Comparison of ENCODE assay signal across 10 cellular contexts in the genomic region with DNA sequence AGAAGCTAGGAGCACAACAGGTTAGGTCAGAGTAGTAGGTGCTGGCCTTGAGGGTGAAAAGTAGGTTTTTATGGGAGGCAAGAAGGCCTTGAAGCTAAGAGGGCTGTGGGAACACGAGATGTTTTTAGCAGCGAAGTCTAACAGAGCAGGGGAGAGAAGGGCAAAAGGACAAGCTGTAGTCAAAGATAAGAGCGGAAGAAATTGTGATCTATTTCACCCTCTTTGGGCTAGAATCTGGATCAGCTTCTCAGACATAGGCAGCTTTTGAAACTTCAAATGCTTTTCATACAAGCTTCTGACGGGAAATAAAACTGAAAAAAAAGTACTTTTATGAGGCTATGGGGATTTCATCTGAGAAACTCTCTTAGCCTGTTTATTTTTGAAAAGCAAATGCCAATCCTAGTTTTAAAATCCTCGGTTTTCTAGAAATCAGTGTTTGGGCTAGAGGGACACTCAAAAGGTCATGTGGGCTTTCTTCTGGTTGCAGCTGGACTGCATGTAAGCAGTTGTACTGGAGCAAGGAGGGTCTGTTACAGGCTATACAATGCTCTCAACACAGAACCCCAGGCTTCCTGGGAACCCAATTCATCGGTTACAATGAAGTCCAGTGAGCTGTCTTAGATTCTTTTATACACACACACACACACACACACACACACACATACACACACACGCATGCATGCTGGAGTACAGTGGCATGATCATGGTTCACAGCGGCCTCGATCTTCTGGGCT.
A peak's percentile ranks its signal among the peaks of the same experiment; 100 is the strongest.
DNase-seq lines count a peak whose midpoint lies in the region; ATAC-seq lines count a peak whose summit lies in the region.
"Had no signal": no experiment of that assay in that cellular context is flagged by ENCODE, and none has a peak within 500 bp of the region (broad histone marks: within the 10 kb centered on the region; RNA-seq: fewer than 3 reads in every experiment).

No MANE protein-coding gene starts in this region.

- H3K18ac ChIP-seq in mesenchymal stem cell (ENCODE audit: low read depth in 1 of 2, low read length in 2 of 2), result peak overlapping the region; percentile 79 to 99

- H3K36me3 Mint-ChIP-seq in activated T-cell treated with anti-CD3 and anti-CD28 coated beads, Interleukin-2, amount 50 U/mL, for 4 hours (ENCODE audit: insufficient read depth), result peaks cover 17% of the 10 kb centered on the region
- peaks cover 45% of the 10 kb centered on the region for H3K36me3 Mint-ChIP-seq in activated naive CD8-positive, alpha-beta T cell treated with anti-CD3 and anti-CD28 coated beads, Interleukin-2, amount 50 U/mL, for 24 hours (ENCODE audit: low read depth)

- peak overlapping the region; percentile 86 for H2BK120ac ChIP-seq in mesenchymal stem cell (ENCODE audit: low read depth, low read length)

- peaks cover 38% of the 10 kb centered on the region for H3K4me1 ChIP-seq in mesenchymal stem cell (ENCODE audit: control insufficient read depth, insufficient read depth, low read depth, low read length)

- no peak overlapping the region for H2AFZ ChIP-seq in mesenchymal stem cell (ENCODE audit: low read depth, low read length)

- peak overlapping the region; percentile 2 for H3K4me3 Mint-ChIP-seq in activated T-cell treated with anti-CD3 and anti-CD28 coated beads, Interleukin-2, amount 50 U/mL, for 4 hours
- H3K4me3 Mint-ChIP-seq in activated naive CD8-positive, alpha-beta T cell treated with anti-CD3 and anti-CD28 coated beads, Interleukin-2, amount 50 U/mL, for 24 hours, result no peak overlapping the region

- peak overlapping the region; percentile 57 for H2AK5ac ChIP-seq in mesenchymal stem cell (ENCODE audit: low read length, severe bottlenecking)

- 68% methylated on average over 8 of the region's 9 CpGs for WGBS in mesenchymal stem cell

- peak overlapping the region; percentile 86 to 93 for H3K4ac ChIP-seq in mesenchymal stem cell (ENCODE audit: low read depth in 1 of 2, low read length in 2 of 2)

- peak overlapping the region in 1 of 2 experiments; percentile 80 for H3K14ac ChIP-seq in mesenchymal stem cell (ENCODE audit: low read length in 2 of 2)

- no peak for ATAC-seq in activated T-cell treated with anti-CD3 and anti-CD28 coated beads, Interleukin-2, amount 50 U/mL, for 4 hours
- ATAC-seq in activated naive CD8-positive, alpha-beta T cell treated with anti-CD3 and anti-CD28 coated beads, Interleukin-2, amount 50 U/mL, for 24 hours, result no peak
- ATAC-seq in sciatic nerve, result no peak

- no peak overlapping the region for H3K4me3 ChIP-seq in mesenchymal stem cell (ENCODE audit: insufficient read depth in 1 of 2, low read depth in 1 of 2, low read length in 2 of 2)

- peak overlapping the region; percentile 80 for H3K27ac Mint-ChIP-seq in activated naive CD8-positive, alpha-beta T cell treated with anti-CD3 and anti-CD28 coated beads, Interleukin-2, amount 50 U/mL, for 24 hours

- H3K36me3 ChIP-seq in mesenchymal stem cell (ENCODE audit: control insufficient read depth in 1 of 2, insufficient read depth in 2 of 2, low read depth in 1 of 2, low read length in 2 of 2), result peaks cover 31 to 34% of the 10 kb centered on the region in 2 experiments

- peak overlapping the region; percentile 21 for H4K8ac ChIP-seq in mesenchymal stem cell (ENCODE audit: low read length)

- no peaks in the 10 kb centered on the region for H3K27me3 Mint-ChIP-seq in activated T-cell treated with anti-CD3 and anti-CD28 coated beads, Interleukin-2, amount 50 U/mL, for 4 hours (ENCODE audit: low read depth)
- peaks cover 2% of the 10 kb centered on the region for H3K27me3 Mint-ChIP-seq in activated naive CD8-positive, alpha-beta T cell treated with anti-CD3 and anti-CD28 coated beads, Interleukin-2, amount 50 U/mL, for 24 hours

- peaks cover 29% of the 10 kb centered on the region for H3K79me1 ChIP-seq in mesenchymal stem cell (replicated peaks; ENCODE audit: low read length, poor library complexity, severe bottlenecking)

- no peak overlapping the region for H3K27ac ChIP-seq in mesenchymal stem cell (ENCODE audit: low read length, poor library complexity, severe bottlenecking)
- H3K27ac ChIP-seq in temporal lobe (ENCODE audit: low read depth, low read length), result peak overlapping the region; percentile 91

- no peak overlapping the region for H3K23ac ChIP-seq in mesenchymal stem cell (ENCODE audit: low read length in 2 of 2)

- intact Hi-C loops in sciatic nerve (cut with DNase I), result no loop called here

- H2BK12ac ChIP-seq in mesenchymal stem cell (ENCODE audit: low read length in 2 of 2), result peak overlapping the region; percentile 87 to 93

- no peak overlapping the region for H2BK5ac ChIP-seq in mesenchymal stem cell (ENCODE audit: low read depth, low read length, poor library complexity, severe bottlenecking)

- H3K9me3 Mint-ChIP-seq in activated T-cell treated with anti-CD3 and anti-CD28 coated beads, Interleukin-2, amount 50 U/mL, for 4 hours, result no peaks in the 10 kb centered on the region
- no peaks in the 10 kb centered on the region for H3K9me3 Mint-ChIP-seq in activated naive CD8-positive, alpha-beta T cell treated with anti-CD3 and anti-CD28 coated beads, Interleukin-2, amount 50 U/mL, for 24 hours

- peak overlapping the region; percentile 72 for H4K91ac ChIP-seq in mesenchymal stem cell (ENCODE audit: low read length)

- no peak overlapping the region for H3K4me2 ChIP-seq in mesenchymal stem cell (ENCODE audit: low read length, poor library complexity, severe bottlenecking)

- no peaks in the 10 kb centered on the region for H3K27me3 ChIP-seq in mesenchymal stem cell (ENCODE audit: control insufficient read depth in 1 of 2, insufficient read depth in 1 of 2, low read length in 2 of 2)

- DNase-seq in activated T-cell treated with anti-CD3 and anti-CD28 coated beads, Interleukin-2, amount 50 U/mL, for 4 hours, result no peak
- DNase-seq in activated T-cell treated with anti-CD3 and anti-CD28 coated beads, Interleukin-2, amount 50 U/mL, for 1 hour, result no peak
- no peak for DNase-seq in activated naive CD8-positive, alpha-beta T cell treated with anti-CD3 and anti-CD28 coated beads, Interleukin-2, amount 50 U/mL, for 24 hours
- DNase-seq in mesenchymal stem cell (peak; percentile 39), SIG-M5 treated with dmso at 0.1 percent for 504 hours (lab: John Stamatoyannopoulos, UW; ENCODE audit: unreplicated experiment) (no peak), sciatic nerve (ENCODE audit: low spot score) (no peak), KG1 (lab: John Stamatoyannopoulos, UW) (no peak)
- DNase-seq: activated CD4-positive, alpha-beta T cell treated with anti-CD3 and anti-CD28 coated beads, Interleukin-2, amount 50 U/mL, for 48 hours; NCI-H2081 had no signal

- no peak overlapping the region for H3K9ac ChIP-seq in mesenchymal stem cell (ENCODE audit: low read length)

- H3K9me3 ChIP-seq in mesenchymal stem cell (ENCODE audit: control insufficient read depth, low read length), result no peaks in the 10 kb centered on the region

- H2BK15ac ChIP-seq in mesenchymal stem cell (ENCODE audit: low read depth, poor library complexity, severe bottlenecking), result no peak overlapping the region

- H3K4me1 Mint-ChIP-seq in activated T-cell treated with anti-CD3 and anti-CD28 coated beads, Interleukin-2, amount 50 U/mL, for 4 hours (ENCODE audit: low read depth), result peaks cover 95% of the 10 kb centered on the region
- peaks cover 100% of the 10 kb centered on the region for H3K4me1 Mint-ChIP-seq in activated naive CD8-positive, alpha-beta T cell treated with anti-CD3 and anti-CD28 coated beads, Interleukin-2, amount 50 U/mL, for 24 hours
